8 cellular contexts compared by ENCODE assay signal in genomic region chr11:33735166-33735425, GRCh38. TPM values are rescaled to one million over a fixed set of nuclear protein-coding genes. Genes with fewer than 3 reads are reported as not detected.
DNase-seq lines count a peak whose midpoint lies in the region; ATAC-seq and TF ChIP-seq lines count a peak whose summit lies in the region.

No MANE protein-coding gene starts in this region.

- WGBS in gastroesophageal sphincter (ENCODE audit: low coverage in 1 of 2), 2 donors, result 0 to 22% methylated on average over 1 to 7 of the region's 8 CpGs

- peak overlapping the region; percentile 78 for H3K4me3 ChIP-seq in AG09309 (ENCODE audit: control insufficient read depth, low read depth, low read length)
- H3K4me3 ChIP-seq in gastroesophageal sphincter, result peak overlapping the region; percentile 84 to 87
- H3K4me3 ChIP-seq in skeletal muscle satellite cell (ENCODE audit: low read length), result peak overlapping the region; percentile 77

- no peak for TF ChIP-seq POLR2A in gastroesophageal sphincter (IDR thresholded peaks at IDR 0.05)

- no peak for TF ChIP-seq CTCF in AG09309 (IDR thresholded peaks at IDR 0.05; ENCODE audit: control insufficient read depth, insufficient read depth, low read depth, low read length, missing control alignments)
- no peak for TF ChIP-seq CTCF in gastroesophageal sphincter (IDR thresholded peaks at IDR 0.05)

- H3K27ac ChIP-seq in gastroesophageal sphincter, result peak overlapping the region; percentile 87 to 93 (median 91)

- H3K36me3 ChIP-seq in gastroesophageal sphincter (peaks cover 0 to 7% of the 10 kb centered on the region in 2 donors), skeletal muscle satellite cell (ENCODE audit: insufficient read depth, low read length) (peaks cover 48% of the 10 kb centered on the region)

- H3K9ac ChIP-seq in skeletal muscle satellite cell (ENCODE audit: low read depth, low read length), result peak overlapping the region; percentile 98

- H3K27me3 ChIP-seq in gastroesophageal sphincter, result no peaks in the 10 kb centered on the region
- no peaks in the 10 kb centered on the region for H3K27me3 ChIP-seq in skeletal muscle satellite cell (ENCODE audit: control insufficient read depth, insufficient read depth, low read length)

- DNase-seq in AG09309 (ENCODE audit: low read depth) (no peak), SW480 (ENCODE audit: low spot score) (peak; percentile 18), HuH-7.5 (ENCODE audit: low spot score) (no peak), AG20443 (ENCODE audit: low spot score) (no peak)
- DNase-seq in activated CD4-positive, CD25-positive, alpha-beta regulatory T cell treated with anti-CD3 and anti-CD28 coated beads, Interleukin-2, amount 50 U/mL, for 72 hours, result no peak

- H3K9me3 ChIP-seq in gastroesophageal sphincter (no peaks in the 10 kb centered on the region), skeletal muscle satellite cell (replicated peaks; ENCODE audit: low read length) (no peaks in the 10 kb centered on the region)

- ATAC-seq in GM21515 (IDR thresholded peaks at IDR 0.05; ENCODE audit: unreplicated experiment) (peak; percentile 9), gastroesophageal sphincter (no peak)

- H3K4me1 ChIP-seq in gastroesophageal sphincter (peaks cover 0 to 63% (median 9%) of the 10 kb centered on the region in 3 donors), skeletal muscle satellite cell (ENCODE audit: control insufficient read depth, insufficient read depth, low read length) (peaks cover 50% of the 10 kb centered on the region)

- TF ChIP-seq EP300 in gastroesophageal sphincter (IDR thresholded peaks at IDR 0.05), result no peak

- peak overlapping the region; percentile 87 for H3K4me2 ChIP-seq in skeletal muscle satellite cell (ENCODE audit: low read length)

RNA-seq across cellular contexts. Expression of gene CD59, which starts 1.1 kb away (rescaled TPM):
- 100 to 1,000 TPM; 252 to 647 (median 432) TPM for total RNA-seq in gastroesophageal sphincter
- total RNA-seq in skeletal muscle satellite cell (2012; rRNA removed), result 384 and 517 TPM in 2 replicates

RNA-seq across cellular contexts. Expression of gene C11orf91, which starts 34.5 kb away (rescaled TPM):
- total RNA-seq in gastroesophageal sphincter, result not detected
- not detected in 2 replicates for total RNA-seq in skeletal muscle satellite cell (2012; rRNA removed)

RNA-seq across cellular contexts. Expression of gene FBXO3, which starts 39.2 kb away (rescaled TPM):
- total RNA-seq in gastroesophageal sphincter, result 10 to 100 TPM; 38.8 to 81.4 (median 55.7) TPM
- total RNA-seq in skeletal muscle satellite cell (2012; rRNA removed), result 23.3 and 23.6 TPM in 2 replicates
